Comparison of ENCODE assay signal across 11 cellular contexts in the genomic region with DNA sequence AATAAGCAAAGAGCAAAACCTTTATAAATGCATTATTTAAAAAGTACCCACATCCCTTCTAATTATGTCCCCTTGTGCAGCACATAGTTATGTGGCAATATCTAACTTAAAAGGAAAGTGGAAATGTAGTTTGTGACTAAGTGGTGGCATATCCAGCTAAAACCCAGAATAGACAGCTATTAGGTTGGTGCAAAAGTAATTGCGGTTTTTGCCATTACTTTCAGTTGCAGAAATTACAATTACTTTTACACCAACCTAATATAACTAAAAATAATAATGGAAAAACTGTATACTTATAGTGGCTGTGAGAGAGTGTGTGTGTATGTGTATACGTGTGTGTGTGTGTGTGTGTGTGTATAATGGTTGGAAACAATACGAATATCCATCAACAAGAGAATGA.
"Had no signal": no experiment of that assay in that cellular context is flagged by ENCODE, and none has a peak within 500 bp of the region (broad histone marks: within the 10 kb centered on the region; RNA-seq: fewer than 3 reads in every experiment).

No MANE protein-coding gene starts in this region.

- H3K9ac ChIP-seq: GM23248 had no signal

- H3K27ac ChIP-seq: GM23248 had no signal

- DNase-seq: GM23248, GOT3, H7, H9, HCEC 1CT, HFFc6 had no signal

- H2AFZ ChIP-seq: GM23248, GM23338 had no signal

- H3K9me3 ChIP-seq: HAP-1 had no signal

- H3K4me3 ChIP-seq: GM23248, GM23338, HAP-1 had no signal

- ATAC-seq: GM23338, HCT116 had no signal

- H3K4me2 ChIP-seq: GM23338 had no signal

- FAIRE-seq: H1, H54 had no signal

- H3K36me3 ChIP-seq: HAP-1 had no signal
